ENCODE assay signal across 8 cellular contexts in genomic region chr10:73773152-73773879, GRCh38.
DNase-seq lines count a peak whose midpoint lies in the region; TF ChIP-seq lines count a peak whose summit lies in the region.

No MANE protein-coding gene starts in this region.

- DNase-seq in T-helper 1 cell = no peak
- DNase-seq in coronary artery (ENCODE audit: low spot score) = no peak
- DNase-seq in NCI-H226 = no peak
- no peak for DNase-seq in SHP77 treated with DMSO at 0.1 percent for 48 hours (lab: John Stamatoyannopoulos, UW)
- DNase-seq in SKM-1 (lab: John Stamatoyannopoulos, UW; ENCODE audit: unreplicated experiment) = no peak

- H3K27me3 Mint-ChIP-seq in T-helper 1 cell treated with Interleukin-12 subunit alpha and Interleukin-12 subunit beta and Interleukin-4 antibody, amounts not matched to agents 30 μg/mL and 1 μg/mL, for 36 hours (ENCODE audit: low read depth) = no peaks in the 10 kb centered on the region

- H4K20me1 ChIP-seq in OCI-LY1 (ENCODE audit: insufficient read depth, low read length) = no peaks in the 10 kb centered on the region

- no peak overlapping the region for H2AFZ ChIP-seq in OCI-LY1 (ENCODE audit: low read length)

- no peaks in the 10 kb centered on the region for H3F3A ChIP-seq in OCI-LY1 (ENCODE audit: insufficient read depth, low read length)

- H3K9ac ChIP-seq in OCI-LY1 (ENCODE audit: low read length) = peak overlapping the region; percentile 71

- TF ChIP-seq CTCF in OCI-LY1 (IDR thresholded peaks at IDR 0.05; ENCODE audit: low read length) (no peak), coronary artery (IDR thresholded peaks at IDR 0.05) (no peak)

- peaks cover 55% of the 10 kb centered on the region for H3K4me1 Mint-ChIP-seq in T-helper 1 cell treated with Interleukin-12 subunit alpha and Interleukin-12 subunit beta and Interleukin-4 antibody, amounts not matched to agents 30 μg/mL and 1 μg/mL, for 36 hours (ENCODE audit: low read depth)

- peaks cover 46% of the 10 kb centered on the region for H3K4me1 ChIP-seq in OCI-LY1 (ENCODE audit: insufficient read depth, low read length, severe bottlenecking)
- H3K4me1 ChIP-seq in muscle layer of duodenum (ENCODE audit: control insufficient read depth in 1 of 2, insufficient read depth in 2 of 2, low read length in 2 of 2) = peaks cover 7 to 36% of the 10 kb centered on the region in 2 donors

- H3K9me3 ChIP-seq in OCI-LY1 (ENCODE audit: low read length) (no peaks in the 10 kb centered on the region), muscle layer of duodenum (ENCODE audit: control insufficient read depth in 1 of 2, low read length in 2 of 2) (no peaks in the 10 kb centered on the region)

- H3K9me2 ChIP-seq in OCI-LY1 (ENCODE audit: low read depth, low read length) = no peaks in the 10 kb centered on the region

- peaks cover 33% of the 10 kb centered on the region; the same call in 1 of the 2 replicates for H3K79me2 ChIP-seq in OCI-LY1 (ENCODE audit: insufficient read depth, low read length)

- peak overlapping the region; percentile 96 for H3K4me3 Mint-ChIP-seq in T-helper 1 cell treated with Interleukin-12 subunit alpha and Interleukin-12 subunit beta and Interleukin-4 antibody, amounts not matched to agents 30 μg/mL and 1 μg/mL, for 36 hours

- H3K36me3 ChIP-seq in OCI-LY1 (ENCODE audit: insufficient read depth, low read length) (peaks cover 56% of the 10 kb centered on the region), muscle layer of duodenum (ENCODE audit: control insufficient read depth in 1 of 2, insufficient read depth in 2 of 2, low read length in 2 of 2) (peaks cover 38% of the 10 kb centered on the region in 2 donors)

- H3K9me3 Mint-ChIP-seq in T-helper 1 cell treated with Interleukin-12 subunit alpha and Interleukin-12 subunit beta and Interleukin-4 antibody, amounts not matched to agents 30 μg/mL and 1 μg/mL, for 36 hours = no peaks in the 10 kb centered on the region

- H3K27me3 ChIP-seq in OCI-LY1 (ENCODE audit: insufficient read depth, low read length) (no peaks in the 10 kb centered on the region), muscle layer of duodenum (ENCODE audit: low read depth, low read length) (no peaks in the 10 kb centered on the region)

- H3K4me3 ChIP-seq in OCI-LY1 (ENCODE audit: low read depth, low read length, poor library complexity, severe bottlenecking) = peak overlapping the region; percentile 66
- H3K4me3 ChIP-seq in coronary artery = peak overlapping the region; percentile 95
- H3K4me3 ChIP-seq in muscle layer of duodenum (ENCODE audit: low read depth in 1 of 2, low read length in 2 of 2) = peak overlapping the region; percentile 96 to 97

- peak overlapping the region; percentile 76 for H3K4me2 ChIP-seq in OCI-LY1 (ENCODE audit: low read length)

- peak overlapping the region; percentile 85 for H3K27ac Mint-ChIP-seq in T-helper 1 cell treated with Interleukin-12 subunit alpha and Interleukin-12 subunit beta and Interleukin-4 antibody, amounts not matched to agents 30 μg/mL and 1 μg/mL, for 36 hours

- H3K27ac ChIP-seq in OCI-LY1 (ENCODE audit: low read depth, low read length, poor library complexity, severe bottlenecking) (peak overlapping the region; percentile 67), coronary artery (peak overlapping the region; percentile 98 to 99), muscle layer of duodenum (ENCODE audit: low read length) (peak overlapping the region; percentile 86)

- peaks cover 63% of the 10 kb centered on the region for H3K36me3 Mint-ChIP-seq in T-helper 1 cell treated with Interleukin-12 subunit alpha and Interleukin-12 subunit beta and Interleukin-4 antibody, amounts not matched to agents 30 μg/mL and 1 μg/mL, for 36 hours (ENCODE audit: low read depth)
